In genomic region chr5:141978389-141978788, GRCh38 we compare ENCODE assay signal across 28 cellular contexts. TPM values are rescaled to one million over a fixed set of nuclear protein-coding genes. Genes with fewer than 3 reads are reported as not detected.
"Had no signal": no experiment of that assay in that cellular context is flagged by ENCODE, and none has a peak within 500 bp of the region (broad histone marks: within the 10 kb centered on the region; RNA-seq: fewer than 3 reads in every experiment).

No MANE protein-coding gene starts in this region.

- H3K36me3 ChIP-seq: ovary had no signal

- H3K4me2 ChIP-seq: smooth muscle cell had no signal

- H3K27me3 ChIP-seq: heart left ventricle, ovary, right atrium auricular region, sigmoid colon, tibial nerve, upper lobe of left lung, vagina had no signal

- H3K27ac Mint-ChIP-seq: mesothelial cell of epicardium; naive thymus-derived CD4-positive, alpha-beta T cell; natural killer cell treated with Interleukin-12 subunit alpha and Interleukin-12 subunit beta and Interleukin-15 and Interleukin-18, amount 100 ng/mL, for 72 hours; progenitor cell of endocrine pancreas; stimulated activated memory B cell treated with anti-CD40 and anti-IgM and Interleukin-4, amounts not matched to agents 10 μg/mL and 1 μg/mL and 100 μg/mL, for 72 hours; stimulated activated naive CD8-positive, alpha-beta T cell treated with anti-CD3 and anti-CD28 coated beads, Interleukin-15, amount 100 ng/mL, for 72 hours had no signal

- H3K9me3 Mint-ChIP-seq: immature natural killer cell; mesothelial cell of epicardium; naive thymus-derived CD4-positive, alpha-beta T cell; natural killer cell treated with Interleukin-12 subunit alpha and Interleukin-12 subunit beta and Interleukin-15 and Interleukin-18, amount 100 ng/mL, for 72 hours; stimulated activated memory B cell treated with anti-CD40 and anti-IgM and Interleukin-4, amounts not matched to agents 10 μg/mL and 1 μg/mL and 100 μg/mL, for 72 hours; stimulated activated naive CD8-positive, alpha-beta T cell treated with anti-CD3 and anti-CD28 coated beads, Interleukin-15, amount 100 ng/mL, for 72 hours had no signal

- FAIRE-seq: islet of Langerhans, kidney had no signal

- H3K4me3 Mint-ChIP-seq: immature natural killer cell; mesothelial cell of epicardium; naive thymus-derived CD4-positive, alpha-beta T cell; natural killer cell treated with Interleukin-12 subunit alpha and Interleukin-12 subunit beta and Interleukin-15 and Interleukin-18, amount 100 ng/mL, for 72 hours; stimulated activated memory B cell treated with anti-CD40 and anti-IgM and Interleukin-4, amounts not matched to agents 10 μg/mL and 1 μg/mL and 100 μg/mL, for 72 hours; stimulated activated naive CD8-positive, alpha-beta T cell treated with anti-CD3 and anti-CD28 coated beads, Interleukin-15, amount 100 ng/mL, for 72 hours had no signal

- H3K27me3 Mint-ChIP-seq: naive thymus-derived CD4-positive, alpha-beta T cell; natural killer cell treated with Interleukin-12 subunit alpha and Interleukin-12 subunit beta and Interleukin-15 and Interleukin-18, amount 100 ng/mL, for 72 hours; progenitor cell of endocrine pancreas; stimulated activated memory B cell treated with anti-CD40 and anti-IgM and Interleukin-4, amounts not matched to agents 10 μg/mL and 1 μg/mL and 100 μg/mL, for 72 hours; stimulated activated naive CD8-positive, alpha-beta T cell treated with anti-CD3 and anti-CD28 coated beads, Interleukin-15, amount 100 ng/mL, for 72 hours had no signal

- H3K4me3 ChIP-seq: heart left ventricle, lung, ovary, right atrium auricular region, sigmoid colon, smooth muscle cell, tibial nerve, upper lobe of left lung, vagina had no signal

- ATAC-seq: naive thymus-derived CD4-positive, alpha-beta T cell; natural killer cell treated with Interleukin-12 subunit alpha and Interleukin-12 subunit beta and Interleukin-15 and Interleukin-18, amount 100 ng/mL, for 72 hours; stimulated activated memory B cell treated with anti-CD40 and anti-IgM and Interleukin-4, amounts not matched to agents 10 μg/mL and 1 μg/mL and 100 μg/mL, for 72 hours; stimulated activated naive CD8-positive, alpha-beta T cell treated with anti-CD3 and anti-CD28 coated beads, Interleukin-15, amount 100 ng/mL, for 72 hours had no signal

- DNase-seq: heart left ventricle; hypothalamus; immature natural killer cell; kidney; mesendoderm; naive thymus-derived CD4-positive, alpha-beta T cell; ovary; sigmoid colon; stimulated activated CD4-positive, alpha-beta T cell treated with anti-CD3 and anti-CD28 coated beads, Interleukin-1b, Interleukin-23, amount 100 ng/mL, for 48 hours; stimulated activated CD4-positive, alpha-beta T cell treated with anti-CD3 and anti-CD28 coated beads, Interleukin-2, amount 100 ng/mL, for 48 hours; stimulated activated CD4-positive, alpha-beta T cell treated with anti-CD3 and anti-CD28 coated beads, Interleukin-4, amount 100 ng/mL, for 4 hours; stimulated activated CD8-positive, alpha-beta memory T cell treated with anti-CD3 and anti-CD28 coated beads, Interleukin-4, amount 100 ng/mL, for 48 hours; stimulated activated naive CD4-positive, alpha-beta T cell treated with Interleukin-2 at 50 U/mL for 16 hours; stimulated activated naive CD8-positive, alpha-beta T cell treated with anti-CD3 and anti-CD28 coated beads, Interleukin-15, amount 100 ng/mL, for 72 hours; substantia nigra; upper lobe of left lung had no signal

- H3K9me3 ChIP-seq: heart left ventricle, ovary, right atrium auricular region, sigmoid colon, tibial nerve, upper lobe of left lung, vagina had no signal

- H3K27ac ChIP-seq: ovary, right atrium auricular region, tibial nerve, upper lobe of left lung, vagina had no signal

- H3K4me1 Mint-ChIP-seq: mesothelial cell of epicardium; stimulated activated memory B cell treated with anti-CD40 and anti-IgM and Interleukin-4, amounts not matched to agents 10 μg/mL and 1 μg/mL and 100 μg/mL, for 72 hours had no signal

RNA-seq across cellular contexts. Expression of gene PCDH12, which starts 20.4 kb away (rescaled TPM):
- total RNA-seq: myocyte, progenitor cell of endocrine pancreas, smooth muscle cell had no signal
- polyA plus RNA-seq: neural cell had no signal
